12 cellular contexts compared by ENCODE assay signal in genomic region chr9:4840018-4840417, GRCh38.
"Had no signal": no experiment of that assay in that cellular context is flagged by ENCODE, and none has a peak within 500 bp of the region (broad histone marks: within the 10 kb centered on the region; RNA-seq: fewer than 3 reads in every experiment).

No MANE protein-coding gene starts in this region.

- ATAC-seq: heart left ventricle, WTC11 had no signal

- H3K4me1 ChIP-seq: colonic mucosa, vagina had no signal

- H3K4me3 ChIP-seq: colonic mucosa, heart left ventricle, left lung, tibial nerve, vagina had no signal

- H3K9me3 Mint-ChIP-seq: nephron progenitor cell, WTC11 had no signal

- H3K27me3 ChIP-seq: colonic mucosa, heart left ventricle, left lung, tibial nerve, vagina had no signal

- H3K27ac ChIP-seq: colonic mucosa, heart left ventricle, vagina had no signal

- DNase-seq: activated CD4-positive, alpha-beta T cell treated with anti-CD3 and anti-CD28 coated beads, Interleukin-2, amount 50 U/mL, for 1 hour; colonic mucosa; heart left ventricle; islet precursor cell; left lung; mesendoderm; nephron progenitor cell; stimulated activated CD4-positive, alpha-beta T cell treated with anti-CD3 and anti-CD28 coated beads, Interleukin-12 subunit alpha, Interleukin-12 subunit beta, amount 100 ng/mL, for 4 hours; stimulated activated CD4-positive, alpha-beta T cell treated with anti-CD3 and anti-CD28 coated beads, Interleukin-2, amount 100 ng/mL, for 48 hours had no signal

- H3K4me1 Mint-ChIP-seq: WTC11 had no signal

- H3K27ac Mint-ChIP-seq: nephron progenitor cell, WTC11 had no signal

- H3K9me3 ChIP-seq: colonic mucosa, heart left ventricle, left lung, tibial nerve, vagina had no signal

- H3K4me3 Mint-ChIP-seq: nephron progenitor cell, WTC11 had no signal

- H3K36me3 ChIP-seq: colonic mucosa had no signal
